ENCODE assay signal across 1 cellular context in genomic region chr4:56186808-56187523, GRCh38.
TF ChIP-seq lines count a peak whose summit lies in the region.

No MANE protein-coding gene starts in this region.

TF ChIP-seq in HEK293T, 16 proteins besides CTCF, POLR2A, EP300 and RAD21 (continued from another document):
- no peak for TF ChIP-seq SUZ12 (IDR thresholded peaks at IDR 0.05)
TF ChIP-seq in HEK293T: peak in this region for 0.
